ENCODE assay signal across 9 cellular contexts in genomic region chr10:49407552-49408137, GRCh38. TPM values are rescaled to one million over a fixed set of nuclear protein-coding genes. Genes with fewer than 3 reads are reported as not detected.
DNase-seq lines count a peak whose midpoint lies in the region; ATAC-seq and TF ChIP-seq lines count a peak whose summit lies in the region.
"Had no signal": no experiment of that assay in that cellular context is flagged by ENCODE, and none has a peak within 500 bp of the region (broad histone marks: within the 10 kb centered on the region; RNA-seq: fewer than 3 reads in every experiment).

No MANE protein-coding gene starts in this region.

- H3K4me1 Mint-ChIP-seq in activated T-helper 2 cell treated with anti-CD3 and anti-CD28 coated beads, Interferon-gamma antibody, Interleukin-2, Interleukin-4, amounts not matched to agents 10 μg/mL and 5 μg/mL and 100 μg/mL, durations not matched to agents 14 hours and 24 hours and 36 hours (ENCODE audit: low read depth), result peaks cover 1% of the 10 kb centered on the region

- TF ChIP-seq CTCF in foreskin keratinocyte (conservative IDR thresholded peaks at IDR 0.05) (peak; percentile 92), ovary (IDR thresholded peaks at IDR 0.05) (peak; percentile 16 to 28 (median 18)), tibial artery (IDR thresholded peaks at IDR 0.05) (peak; percentile 66 to 71)

- H3K36me3 Mint-ChIP-seq in activated T-helper 2 cell treated with anti-CD3 and anti-CD28 coated beads, Interferon-gamma antibody, Interleukin-2, Interleukin-4, amounts not matched to agents 10 μg/mL and 5 μg/mL and 100 μg/mL, durations not matched to agents 14 hours and 24 hours and 36 hours (ENCODE audit: low read depth), result no peaks in the 10 kb centered on the region

- H3K36me3 ChIP-seq in ovary (no peaks in the 10 kb centered on the region), tibial artery (no peaks in the 10 kb centered on the region)

- no peaks in the 10 kb centered on the region for H3K4me1 ChIP-seq in foreskin keratinocyte
- H3K4me1 ChIP-seq in ovary (ENCODE audit: insufficient read depth), result no peaks in the 10 kb centered on the region
- peaks cover 0 to 3% (median 0%) of the 10 kb centered on the region in 4 donors for H3K4me1 ChIP-seq in tibial artery

- no peak for TF ChIP-seq POLR2A in ovary (IDR thresholded peaks at IDR 0.05)

- peaks cover 22% of the 10 kb centered on the region for H3K27me3 Mint-ChIP-seq in activated T-helper 2 cell treated with anti-CD3 and anti-CD28 coated beads, Interferon-gamma antibody, Interleukin-2, Interleukin-4, amounts not matched to agents 10 μg/mL and 5 μg/mL and 100 μg/mL, durations not matched to agents 14 hours and 24 hours and 36 hours (ENCODE audit: low read depth)

- H3K27ac ChIP-seq in foreskin keratinocyte, result no peak overlapping the region
- no peak overlapping the region for H3K27ac ChIP-seq in ovary
- no peak overlapping the region for H3K27ac ChIP-seq in tibial artery
- H3K27ac ChIP-seq: skin epidermis had no signal

- no peak overlapping the region for H3K4me3 Mint-ChIP-seq in activated T-helper 2 cell treated with anti-CD3 and anti-CD28 coated beads, Interferon-gamma antibody, Interleukin-2, Interleukin-4, amounts not matched to agents 10 μg/mL and 5 μg/mL and 100 μg/mL, durations not matched to agents 14 hours and 24 hours and 36 hours (ENCODE audit: low read depth)

- peak; percentile 4 for DNase-seq in NCI-H2029 treated with DMSO at 0.1 percent for 48 hours (lab: John Stamatoyannopoulos, UW)
- no peak for DNase-seq in NCI-H2029 (lab: John Stamatoyannopoulos, UW)
- peak in 57 of 76 experiments; percentile 2 to 76 (median 40) for DNase-seq in HUDEP-2 (lab: John Stamatoyannopoulos, UW; ENCODE audit: unreplicated experiment in 76 of 76)
- peak; percentile 68 for DNase-seq in RPMI8226
- peak; percentile 51 for DNase-seq in activated T-helper 2 cell treated with anti-CD3 and anti-CD28 coated beads, Interferon-gamma antibody, Interleukin-2, Interleukin-4, amounts not matched to agents 10 μg/mL and 5 μg/mL and 100 μg/mL, durations not matched to agents 14 hours and 24 hours and 36 hours (ENCODE audit: low spot score)
- DNase-seq in foreskin keratinocyte, result peak; percentile 22 to 52
- DNase-seq in ovary, result peak; percentile 23 to 70 (median 44)
- peak; percentile 76 for DNase-seq in tibial artery

- ATAC-seq in foreskin keratinocyte, result peak; percentile 88

- intact Hi-C loops in activated T-helper 2 cell treated with anti-CD3 and anti-CD28 coated beads, Interferon-gamma antibody, Interleukin-2, Interleukin-4, amounts not matched to agents 10 μg/mL and 5 μg/mL and 100 μg/mL, durations not matched to agents 14 hours and 24 hours and 36 hours (cut with micrococcal nuclease), result loop anchor here (1.0 to 10.0 kb wide), 3 partner anchors 105 to 753 kb away; no protein-coding TSS in a partner anchor
- intact Hi-C loops in ovary (cut with DNase I), result no loop called here
- intact Hi-C loops in tibial artery (cut with DNase I; ENCODE audit: low total_unique reads), result no loop called here

- H3K4me3 ChIP-seq in ovary (no peak overlapping the region), tibial artery (no peak overlapping the region)
- H3K4me3 ChIP-seq: skin epidermis had no signal

- H3K9me3 ChIP-seq in ovary (no peaks in the 10 kb centered on the region), tibial artery (no peaks in the 10 kb centered on the region)

- TF ChIP-seq EP300 in ovary (IDR thresholded peaks at IDR 0.05), result no peak

- peaks cover 15% of the 10 kb centered on the region for H3K27me3 ChIP-seq in foreskin keratinocyte
- H3K27me3 ChIP-seq in ovary, result no peaks in the 10 kb centered on the region
- H3K27me3 ChIP-seq in tibial artery, result peaks cover 0 to 48% of the 10 kb centered on the region in 2 donors

- H3K27ac Mint-ChIP-seq in activated T-helper 2 cell treated with anti-CD3 and anti-CD28 coated beads, Interferon-gamma antibody, Interleukin-2, Interleukin-4, amounts not matched to agents 10 μg/mL and 5 μg/mL and 100 μg/mL, durations not matched to agents 14 hours and 24 hours and 36 hours, result no peak overlapping the region

- WGBS in ovary, 3 donors, result 0 to 3% (median 1%) methylated on average over 2 of the region's 2 CpGs

- H3K9me3 Mint-ChIP-seq in activated T-helper 2 cell treated with anti-CD3 and anti-CD28 coated beads, Interferon-gamma antibody, Interleukin-2, Interleukin-4, amounts not matched to agents 10 μg/mL and 5 μg/mL and 100 μg/mL, durations not matched to agents 14 hours and 24 hours and 36 hours, result no peaks in the 10 kb centered on the region

RNA-seq across cellular contexts. Expression of gene DRGX, which starts 11.8 kb away (rescaled TPM):
- total RNA-seq in activated T-helper 2 cell treated with anti-CD3 and anti-CD28 coated beads, Interferon-gamma antibody, Interleukin-2, Interleukin-4, amounts not matched to agents 10 μg/mL and 5 μg/mL and 100 μg/mL, durations not matched to agents 14 hours and 24 hours and 36 hours, result not detected in 2 replicates
- total RNA-seq in foreskin keratinocyte (not detected in 2 replicates), ovary (not detected)
- polyA plus RNA-seq in foreskin keratinocyte (not detected in 2 replicates), ovary (not detected)

Comparison
In these comparisons a context has a peak if more than half of its experiments do, and no peak if none do; other contexts are left out.
1. CTCF ChIP-seq: peak in every context shown above with its lines; median percentile 92 in foreskin keratinocyte; 68 in tibial artery; 18 in ovary.